In the genomic region with DNA sequence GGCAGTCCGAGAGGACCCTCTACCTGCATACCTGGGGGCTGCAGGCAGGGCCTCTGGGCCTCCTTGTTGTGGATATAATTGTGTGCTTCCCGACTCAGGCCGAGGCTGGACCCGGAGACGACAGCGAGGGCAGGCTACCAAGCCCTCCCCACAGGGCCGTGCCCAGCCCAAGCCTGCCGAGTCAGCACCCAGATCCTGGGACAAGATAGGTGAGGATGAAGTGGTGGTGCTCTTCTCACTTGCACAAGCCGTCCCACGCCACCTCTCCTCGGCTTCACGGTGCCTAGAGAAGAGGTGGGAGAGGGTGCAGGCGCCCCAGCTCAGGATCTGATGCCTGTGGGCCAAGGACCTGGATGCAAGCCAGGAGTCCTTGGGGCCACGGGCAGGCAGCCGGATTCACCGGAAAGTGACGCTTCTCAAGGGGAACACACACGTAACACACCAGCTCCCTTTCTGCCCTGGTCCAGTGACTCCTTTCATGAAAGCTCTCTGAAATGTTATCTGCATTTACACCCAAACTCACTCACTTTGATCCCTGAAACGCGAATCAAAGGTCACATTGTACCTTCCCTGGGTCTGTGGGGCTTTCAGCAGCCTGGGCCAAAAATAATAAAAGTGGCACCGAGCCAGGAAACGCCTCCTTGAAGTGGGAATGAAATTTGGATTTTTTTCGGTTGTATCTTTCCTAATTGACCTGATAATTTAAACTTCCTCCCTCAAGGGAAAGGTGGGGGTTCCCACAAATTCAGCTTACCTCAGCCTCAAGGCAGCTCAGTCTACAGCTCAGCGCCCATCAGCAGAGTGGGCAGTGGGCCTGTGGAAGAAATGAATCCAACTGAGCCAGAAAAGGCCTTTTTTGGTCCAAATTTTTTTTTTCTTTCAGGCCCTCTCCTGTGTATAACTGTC, we compare ENCODE assay signal across 8 cellular contexts. TPM values are rescaled to one million over a fixed set of nuclear protein-coding genes. Genes with fewer than 3 reads are reported as not detected.
DNase-seq lines count a peak whose midpoint lies in the region; ATAC-seq and TF ChIP-seq lines count a peak whose summit lies in the region.

No MANE protein-coding gene starts in this region.

- intact Hi-C loops in CD4-positive, alpha-beta T cell (cut with DNase I, micrococcal nuclease): loop anchor here (1.0 to 10.0 kb wide), 5 partner anchors 32 to 561 kb away; a partner anchor contains a TSS
- intact Hi-C loops in head of caudate nucleus (cut with DNase I) (no loop called here), uterus (cut with DNase I; ENCODE audit: low total_unique reads) (no loop called here)

- H3K9me3 Mint-ChIP-seq in CD4-positive, alpha-beta T cell: no peaks in the 10 kb centered on the region

- peak in 7 of 10 experiments; percentile 31 to 50 (median 37) for DNase-seq in CD4-positive, alpha-beta T cell
- DNase-seq in RPMI7951 (ENCODE audit: low read depth): peak; percentile 73
- DNase-seq in activated naive CD4-positive, alpha-beta T cell treated with Interleukin-2 at 50 U/mL for 16 hours: peak; percentile 59
- DNase-seq in head of caudate nucleus: peak in 32 of 42 donors; percentile 12 to 62 (median 38)
- peak in 1 of 2 donors; percentile 41 for DNase-seq in trophoblast cell
- DNase-seq in uterus: peak; percentile 63 to 69

- peak overlapping the region; percentile 87 for H3K4me2 ChIP-seq in trophoblast cell (ENCODE audit: low read length)

- H2AFZ ChIP-seq in trophoblast cell (ENCODE audit: insufficient read depth, low read length, poor library complexity): peak overlapping the region; percentile 63

- H3K23ac ChIP-seq in trophoblast cell (ENCODE audit: low read length): no peak overlapping the region

- no peaks in the 10 kb centered on the region for H3K27me3 Mint-ChIP-seq in CD4-positive, alpha-beta T cell

- no peak overlapping the region for H2BK12ac ChIP-seq in trophoblast cell (ENCODE audit: low read length)

- peaks cover 64% of the 10 kb centered on the region for H3K4me1 Mint-ChIP-seq in CD4-positive, alpha-beta T cell (ENCODE audit: low read depth)

- peaks cover 24% of the 10 kb centered on the region for H3K79me1 ChIP-seq in trophoblast cell (ENCODE audit: low read length)

- peak overlapping the region; percentile 89 for H4K8ac ChIP-seq in trophoblast cell (ENCODE audit: low read depth, low read length)

- no peaks in the 10 kb centered on the region for H3K9me3 ChIP-seq in CD4-positive, alpha-beta T cell (ENCODE audit: control insufficient read depth, low read length)
- H3K9me3 ChIP-seq in trophoblast cell (ENCODE audit: insufficient read depth, low read depth, low read length): no peaks in the 10 kb centered on the region
- H3K9me3 ChIP-seq in uterus: no peaks in the 10 kb centered on the region

- no peak for TF ChIP-seq POLR2A in uterus (IDR thresholded peaks at IDR 0.05)

- peak overlapping the region; percentile 86 for H4K91ac ChIP-seq in trophoblast cell (ENCODE audit: low read depth, low read length)

- peak overlapping the region; percentile 85 for H3K9ac ChIP-seq in trophoblast cell (ENCODE audit: low read length)

- peak overlapping the region; percentile 75 for H2BK5ac ChIP-seq in trophoblast cell (ENCODE audit: low read depth, low read length, poor library complexity)

- H3K27ac Mint-ChIP-seq in CD4-positive, alpha-beta T cell: peak overlapping the region; percentile 96

- peak overlapping the region; percentile 85 for H3K14ac ChIP-seq in trophoblast cell (ENCODE audit: low read length)

- peak overlapping the region; percentile 90 for H3K27ac ChIP-seq in CD4-positive, alpha-beta T cell (ENCODE audit: low read depth, low read length)
- H3K27ac ChIP-seq in trophoblast cell (ENCODE audit: low read depth, low read length): peak overlapping the region; percentile 41
- H3K27ac ChIP-seq in uterus: peak overlapping the region; percentile 90 to 92

- CTCF ChIA-PET in CD4-positive, alpha-beta T cell (lab: Charles Lee): interaction anchor here (0.8 to 2.7 kb wide), 7 partner anchors 31 to 125 kb away, joined by 3 to 13 read pairs (median 4); no protein-coding TSS in a partner anchor

- H3K79me2 ChIP-seq in trophoblast cell (ENCODE audit: control insufficient read depth, insufficient read depth, low read length, poor library complexity): peaks cover 32% of the 10 kb centered on the region

- no peak for TF ChIP-seq CTCF in CD4-positive, alpha-beta T cell (IDR thresholded peaks at IDR 0.05)
- TF ChIP-seq CTCF in uterus (IDR thresholded peaks at IDR 0.05): no peak

- H4K12ac ChIP-seq in trophoblast cell (ENCODE audit: low read depth, low read length): peak overlapping the region; percentile 94

- peak; percentile 25 for ATAC-seq in CD4-positive, alpha-beta T cell (ENCODE audit: poor library complexity)
- ATAC-seq in GM19324 (IDR thresholded peaks at IDR 0.05; ENCODE audit: low FRiP score, unreplicated experiment) (peak; percentile 6), HG03565 (IDR thresholded peaks at IDR 0.05; ENCODE audit: unreplicated experiment) (peak; percentile 16)

- H2BK120ac ChIP-seq in trophoblast cell (ENCODE audit: insufficient read depth, low read length, poor library complexity): peak overlapping the region; percentile 62

- WGBS in trophoblast cell (ENCODE audit: extremely low coverage, insufficient coverage, insufficient read length): no CpG with 5 or more reads among the region's 24 CpGs

- peaks cover 48% of the 10 kb centered on the region for H3K36me3 Mint-ChIP-seq in CD4-positive, alpha-beta T cell (ENCODE audit: low read depth)

- POLR2A ChIA-PET in CD4-positive, alpha-beta T cell (lab: Charles Lee): interaction anchor here (0.9 to 3.6 kb wide), 13 partner anchors 9 to 99 kb away, joined by 3 to 92 read pairs (median 7); a partner anchor contains a TSS

- peak overlapping the region; percentile 65 for H3K4ac ChIP-seq in trophoblast cell (ENCODE audit: low read depth, low read length)

- peak overlapping the region; percentile 95 for H3K4me3 Mint-ChIP-seq in CD4-positive, alpha-beta T cell

- H3K18ac ChIP-seq in trophoblast cell (ENCODE audit: low read length): peak overlapping the region; percentile 94

- peak overlapping the region; percentile 21 for H2AK5ac ChIP-seq in trophoblast cell (ENCODE audit: low read length)

- peaks cover 25 to 35% of the 10 kb centered on the region in 2 experiments for H3K4me1 ChIP-seq in trophoblast cell (ENCODE audit: control insufficient read depth in 1 of 2, insufficient read depth in 2 of 2, low read length in 2 of 2)
- peaks cover 0 to 12% of the 10 kb centered on the region in 2 donors for H3K4me1 ChIP-seq in uterus

- H3K4me3 ChIP-seq in trophoblast cell (ENCODE audit: low read depth, low read length) (peak overlapping the region; percentile 87), uterus (peak overlapping the region; percentile 77)

- H3K36me3 ChIP-seq in trophoblast cell (ENCODE audit: control insufficient read depth in 1 of 2, insufficient read depth in 2 of 2, low read length in 2 of 2) (peaks cover 20 to 23% of the 10 kb centered on the region in 2 experiments), uterus (no peaks in the 10 kb centered on the region)

- no peaks in the 10 kb centered on the region for H3K27me3 ChIP-seq in CD4-positive, alpha-beta T cell (ENCODE audit: control insufficient read depth, insufficient read depth, low read length)
- H3K27me3 ChIP-seq in trophoblast cell (ENCODE audit: insufficient read depth, low read length) (no peaks in the 10 kb centered on the region), uterus (no peaks in the 10 kb centered on the region)

RNA-seq across cellular contexts. Expression of a gene that starts 1.1 kb away (rescaled TPM):
- total RNA-seq in CD4-positive, alpha-beta T cell: 1 to 10 TPM; 3.0 to 6.5 TPM
- total RNA-seq in RPMI7951 (2014; rRNA removed; shearing (Covaris generic)): 11.9 and 12.4 TPM in 2 replicates
- polyA plus RNA-seq in trophoblast cell (2013): 10.4 and 11.5 TPM in 2 replicates
- 10 to 100 TPM in 1 of 4 donors, 1 to 10 TPM in 2, under 1 TPM in 1; 0.59 to 12.2 (median 3.1) TPM for total RNA-seq in uterus

RNA-seq across cellular contexts. Expression of a gene that starts 1.1 kb away (rescaled TPM):
- 10 to 100 TPM; 24.7 TPM for total RNA-seq in CD4-positive, alpha-beta T cell
- total RNA-seq in RPMI7951 (2014; rRNA removed; shearing (Covaris generic)): 5.0 and 8.5 TPM in 2 replicates
- polyA plus RNA-seq in trophoblast cell (2013): 10.8 and 11.6 TPM in 2 replicates
- 10 to 100 TPM in 3 of 4 donors, 1 to 10 TPM in 1; 6.8 to 24.3 (median 17.7) TPM for total RNA-seq in uterus

Comparison
In these comparisons a context has a peak if more than half of its experiments do, and no peak if none do; other contexts are left out.
1. H3K27ac ChIP-seq: peak in every context shown above with its lines; median percentile 91 in uterus; 90 in CD4-positive, alpha-beta T cell; 41 in trophoblast cell.
2. intact Hi-C loops: an anchor here in CD4-positive, alpha-beta T cell (1.0 to 10.0 kb wide); none called in head of caudate nucleus and uterus.